9 cellular contexts compared by ENCODE assay signal in the genomic region with DNA sequence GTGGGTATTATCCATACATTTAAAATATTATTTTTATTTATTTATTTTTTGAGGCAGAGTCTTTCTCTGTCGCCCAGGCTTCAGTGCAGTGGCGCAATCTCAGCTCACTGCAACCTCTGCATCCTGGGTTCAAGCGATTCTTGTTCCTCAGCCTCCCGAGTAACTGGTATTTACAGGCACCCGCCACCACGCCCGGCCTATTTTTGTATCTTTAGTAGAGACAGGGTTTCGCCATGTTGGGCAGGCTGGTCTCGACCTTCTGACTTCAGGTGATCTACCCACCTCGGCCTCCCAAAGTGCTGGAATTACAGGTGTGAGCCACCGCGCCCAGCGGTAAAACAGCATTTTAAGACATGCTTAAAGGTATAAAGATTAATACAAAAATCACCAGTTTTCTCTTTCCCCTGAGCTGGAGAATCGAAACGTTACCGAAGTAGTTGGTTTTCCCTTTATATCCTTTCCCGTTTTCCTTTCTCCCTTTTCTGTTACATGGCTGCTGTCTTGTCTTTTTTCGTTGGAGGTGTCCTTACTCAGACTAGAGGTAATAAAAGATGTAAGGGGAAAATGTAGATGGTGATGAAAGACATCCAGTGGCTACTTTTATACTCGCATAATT. TPM values are rescaled to one million over a fixed set of nuclear protein-coding genes. Genes with fewer than 3 reads are reported as not detected.
DNase-seq lines count a peak whose midpoint lies in the region; ATAC-seq, FAIRE-seq and TF ChIP-seq lines count a peak whose summit lies in the region.
"Had no signal": no experiment of that assay in that cellular context is flagged by ENCODE, and none has a peak within 500 bp of the region (broad histone marks: within the 10 kb centered on the region; RNA-seq: fewer than 3 reads in every experiment).

No MANE protein-coding gene starts in this region.

- peaks cover 0 to 5% (median 0%) of the 10 kb centered on the region in 5 experiments for H3K9me3 Mint-ChIP-seq in brain

- H3K27me3 ChIP-seq in HUES48 (ENCODE audit: control insufficient read depth, insufficient read depth, low read length) (no peaks in the 10 kb centered on the region), mesenchymal stem cell (ENCODE audit: control insufficient read depth in 1 of 2, insufficient read depth in 1 of 2, low read length in 2 of 2) (no peaks in the 10 kb centered on the region)

- peaks cover 63% of the 10 kb centered on the region for H3K4me1 Mint-ChIP-seq in brain

- H2BK12ac ChIP-seq in mesenchymal stem cell (ENCODE audit: low read length in 2 of 2), result no peak overlapping the region

- peak overlapping the region; percentile 86 to 100 (median 99) for H3K4me3 Mint-ChIP-seq in brain

- H3K4ac ChIP-seq in mesenchymal stem cell (ENCODE audit: low read depth in 1 of 2, low read length in 2 of 2), result no peak overlapping the region

- FAIRE-seq in urothelium cell line (lab: Jason Lieb, UNC), result no peak

- H3K23ac ChIP-seq in mesenchymal stem cell (ENCODE audit: low read length in 2 of 2), result no peak overlapping the region

- H3K27me3 Mint-ChIP-seq in brain, result peaks cover 18% of the 10 kb centered on the region

- H3K9ac ChIP-seq in HUES48 (ENCODE audit: low read depth, low read length) (no peak overlapping the region), mesenchymal stem cell (ENCODE audit: low read length) (peak overlapping the region; percentile 100)

- H3K79me1 ChIP-seq in mesenchymal stem cell (replicated peaks; ENCODE audit: low read length, poor library complexity, severe bottlenecking), result peaks cover 4% of the 10 kb centered on the region

- H3K9me3 ChIP-seq in HUES48 (ENCODE audit: control insufficient read depth, insufficient read depth, low read length) (no peaks in the 10 kb centered on the region), mesenchymal stem cell (ENCODE audit: control insufficient read depth, low read length) (no peaks in the 10 kb centered on the region)

- H3K4me3 ChIP-seq in HUES48 (ENCODE audit: low read depth, low read length), result peak overlapping the region; percentile 98
- peak overlapping the region in 1 of 2 experiments; percentile 89 for H3K4me3 ChIP-seq in mesenchymal stem cell (ENCODE audit: insufficient read depth in 1 of 2, low read depth in 1 of 2, low read length in 2 of 2)

- no peak overlapping the region for H2BK15ac ChIP-seq in mesenchymal stem cell (ENCODE audit: low read depth, poor library complexity, severe bottlenecking)

- no peak overlapping the region for H2AK5ac ChIP-seq in mesenchymal stem cell (ENCODE audit: low read length, severe bottlenecking)

- H3K14ac ChIP-seq in mesenchymal stem cell (ENCODE audit: low read length in 2 of 2), result no peak overlapping the region

- H3K4me2 ChIP-seq in mesenchymal stem cell (ENCODE audit: low read length, poor library complexity, severe bottlenecking), result peak overlapping the region; percentile 64

- TF ChIP-seq CTCF in 22Rv1 (IDR thresholded peaks at IDR 0.05) (no peak), brain (conservative IDR thresholded peaks at IDR 0.05) (no peak)

- H2AFZ ChIP-seq in mesenchymal stem cell (ENCODE audit: low read depth, low read length), result no peak overlapping the region

- H3K36me3 ChIP-seq in HUES48 (ENCODE audit: control insufficient read depth, insufficient read depth, low read length) (no peaks in the 10 kb centered on the region; the same call in 1 of the 2 replicates), mesenchymal stem cell (ENCODE audit: control insufficient read depth in 1 of 2, insufficient read depth in 2 of 2, low read depth in 1 of 2, low read length in 2 of 2) (no peaks in the 10 kb centered on the region)

- H4K91ac ChIP-seq in mesenchymal stem cell (ENCODE audit: low read length), result no peak overlapping the region

- WGBS in mesenchymal stem cell, result 97% methylated on average over 16 of the region's 19 CpGs

- H3K4me1 ChIP-seq in HUES48 (ENCODE audit: control insufficient read depth, insufficient read depth, low read length) (peaks cover 29% of the 10 kb centered on the region), mesenchymal stem cell (ENCODE audit: control insufficient read depth, insufficient read depth, low read depth, low read length) (peaks cover 8% of the 10 kb centered on the region)

- H3K27ac ChIP-seq in 22Rv1 (peak overlapping the region; percentile 88), HUES48 (ENCODE audit: low read depth, low read length) (no peak overlapping the region), mesenchymal stem cell (ENCODE audit: low read length, poor library complexity, severe bottlenecking) (no peak overlapping the region)

- H4K8ac ChIP-seq in mesenchymal stem cell (ENCODE audit: low read length), result no peak overlapping the region

- H2BK120ac ChIP-seq in mesenchymal stem cell (ENCODE audit: low read depth, low read length), result no peak overlapping the region

- H2BK5ac ChIP-seq in mesenchymal stem cell (ENCODE audit: low read depth, low read length, poor library complexity, severe bottlenecking), result no peak overlapping the region

- DNase-seq in mesenchymal stem cell (no peak), urothelium cell line (ENCODE audit: low spot score) (no peak), NK-92 (lab: John Stamatoyannopoulos, UW; ENCODE audit: unreplicated experiment) (no peak)
- DNase-seq in effector CD8-positive, alpha-beta T cell (lab: John Stamatoyannopoulos, UW), result no peak
- DNase-seq: NCI-H446 had no signal

- no peak for ATAC-seq in HG02970 (IDR thresholded peaks at IDR 0.05; ENCODE audit: low FRiP score, unreplicated experiment)

- H3K18ac ChIP-seq in mesenchymal stem cell (ENCODE audit: low read depth in 1 of 2, low read length in 2 of 2), result no peak overlapping the region

- peaks cover 56% of the 10 kb centered on the region for H3K36me3 Mint-ChIP-seq in brain

- peak overlapping the region in 4 of 5 experiments; percentile 23 to 99 (median 62) for H3K27ac Mint-ChIP-seq in brain

RNA-seq across cellular contexts. Expression of gene ARL5B, which starts 1.7 kb away (rescaled TPM):
- polyA plus RNA-seq in brain (ENCODE audit: insufficient read depth, low read depth, low replicate concordance), result 2.9 TPM
- 16.9 TPM for polyA plus RNA-seq in mesenchymal stem cell (2013, experiment 1 of 2)
- 17.3 TPM for polyA plus RNA-seq in mesenchymal stem cell (2013, experiment 2 of 2)

RNA-seq across cellular contexts. Expression of gene NSUN6, which starts 9.5 kb away (rescaled TPM):
- 4.7 TPM for polyA plus RNA-seq in brain (ENCODE audit: insufficient read depth, low read depth, low replicate concordance)
- polyA plus RNA-seq in mesenchymal stem cell (2013, experiment 1 of 2), result 3.4 TPM
- polyA plus RNA-seq in mesenchymal stem cell (2013, experiment 2 of 2), result 3.3 TPM
